In the genomic region with DNA sequence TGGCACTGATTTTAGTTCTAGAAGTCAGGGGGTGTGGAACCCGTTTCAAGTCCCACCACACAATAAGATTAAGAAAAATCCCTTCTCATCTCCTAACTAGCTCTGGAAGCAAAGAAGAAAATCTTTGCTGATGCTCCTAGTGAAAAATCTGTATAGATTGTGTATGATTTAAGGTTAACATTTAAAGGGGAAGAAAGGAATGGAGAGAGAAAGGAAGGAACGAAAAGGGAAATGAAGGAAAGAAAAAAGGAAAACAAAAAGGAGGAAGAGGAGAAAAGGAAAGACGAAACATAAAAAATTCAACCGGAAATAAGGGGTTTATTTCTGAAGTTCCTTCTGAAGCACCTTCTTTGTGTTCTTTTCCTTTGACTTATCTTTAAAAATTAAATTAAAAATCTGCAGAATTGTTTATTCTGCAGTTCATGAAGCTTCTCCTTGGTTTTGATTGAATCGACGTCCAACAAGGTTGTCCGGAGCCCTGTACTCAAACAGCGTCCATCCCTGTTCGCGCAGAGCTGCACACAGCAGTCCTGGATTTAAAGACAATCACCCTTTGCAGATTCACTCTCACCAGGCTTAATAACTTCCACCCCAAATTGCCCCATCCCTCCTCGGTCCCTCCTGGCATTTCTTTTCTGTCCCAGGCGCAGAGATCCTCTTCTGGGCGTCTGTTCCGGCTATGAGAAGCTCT, we compare ENCODE assay signal across 15 cellular contexts. TPM values are rescaled to one million over a fixed set of nuclear protein-coding genes. Genes with fewer than 3 reads are reported as not detected.
"Had no signal": no experiment of that assay in that cellular context is flagged by ENCODE, and none has a peak within 500 bp of the region (broad histone marks: within the 10 kb centered on the region; RNA-seq: fewer than 3 reads in every experiment).

No MANE protein-coding gene starts in this region.

- DNase-seq: activated CD4-positive, alpha-beta memory T cell treated with anti-CD3 and anti-CD28 coated beads, Interleukin-2, amount 10 ng/mL, durations not matched to agents 7 days and 5 days; activated CD4-positive, alpha-beta T cell treated with anti-CD3 and anti-CD28 coated beads for 36 hours; activated naive CD4-positive, alpha-beta T cell; activated naive CD8-positive, alpha-beta T cell treated with anti-CD3 and anti-CD28 coated beads, Interleukin-2, amount 50 U/mL, for 24 hours; hippocampal formation; Right ventricle myocardium superior; T-helper 9 cell; tibial artery had no signal

- H3K79me2 ChIP-seq: parathyroid adenoma had no signal

- H3K4me3 ChIP-seq: ascending aorta, cardiac muscle cell, lung, smooth muscle cell, tibial artery had no signal

- H3K4me3 Mint-ChIP-seq: activated CD4-positive, alpha-beta memory T cell treated with anti-CD3 and anti-CD28 coated beads, Interleukin-2, amount 10 ng/mL, durations not matched to agents 7 days and 5 days; activated CD4-positive, alpha-beta T cell treated with anti-CD3 and anti-CD28 coated beads for 36 hours; activated naive CD8-positive, alpha-beta T cell treated with anti-CD3 and anti-CD28 coated beads, Interleukin-2, amount 50 U/mL, for 24 hours had no signal

- H3K9me3 ChIP-seq: ascending aorta, tibial artery had no signal

- ATAC-seq: activated CD4-positive, alpha-beta T cell treated with anti-CD3 and anti-CD28 coated beads for 36 hours; activated naive CD8-positive, alpha-beta T cell treated with anti-CD3 and anti-CD28 coated beads, Interleukin-2, amount 50 U/mL, for 24 hours had no signal

- H3K27ac Mint-ChIP-seq: activated CD4-positive, alpha-beta memory T cell treated with anti-CD3 and anti-CD28 coated beads, Interleukin-2, amount 10 ng/mL, durations not matched to agents 7 days and 5 days; activated CD4-positive, alpha-beta T cell treated with anti-CD3 and anti-CD28 coated beads for 36 hours; activated naive CD8-positive, alpha-beta T cell treated with anti-CD3 and anti-CD28 coated beads, Interleukin-2, amount 50 U/mL, for 24 hours had no signal

- H2AFZ ChIP-seq: parathyroid adenoma had no signal

- H3K27ac ChIP-seq: ascending aorta, cardiac muscle cell, parathyroid adenoma, tibial artery, VCaP had no signal

- H3K9me3 Mint-ChIP-seq: activated CD4-positive, alpha-beta memory T cell treated with anti-CD3 and anti-CD28 coated beads, Interleukin-2, amount 10 ng/mL, durations not matched to agents 7 days and 5 days; activated naive CD8-positive, alpha-beta T cell treated with anti-CD3 and anti-CD28 coated beads, Interleukin-2, amount 50 U/mL, for 24 hours had no signal

- H3K4me1 ChIP-seq: parathyroid adenoma had no signal

- H3K9ac ChIP-seq: parathyroid adenoma had no signal

- H3K36me3 ChIP-seq: ascending aorta, cardiac muscle cell, tibial artery had no signal

RNA-seq across cellular contexts. Expression of gene TFAP2B, which starts 1.6 kb away (rescaled TPM):
- total RNA-seq: activated CD4-positive, alpha-beta memory T cell treated with anti-CD3 and anti-CD28 coated beads, Interleukin-2, amount 10 ng/mL, durations not matched to agents 7 days and 5 days; activated CD4-positive, alpha-beta T cell treated with anti-CD3 and anti-CD28 coated beads for 36 hours; ascending aorta; cardiac muscle cell; lung; mononuclear cell; Right ventricle myocardium superior; smooth muscle cell had no signal
- polyA plus RNA-seq: cardiac muscle cell, smooth muscle cell had no signal
